ENCODE assay signal across 13 cellular contexts in genomic region chr12:72018036-72018435, GRCh38.
A peak's percentile ranks its signal among the peaks of the same experiment; 100 is the strongest.
DNase-seq lines count a peak whose midpoint lies in the region; ATAC-seq, FAIRE-seq and TF ChIP-seq lines count a peak whose summit lies in the region.
"Had no signal": no experiment of that assay in that cellular context is flagged by ENCODE, and none has a peak within 500 bp of the region (broad histone marks: within the 10 kb centered on the region; RNA-seq: fewer than 3 reads in every experiment).

No MANE protein-coding gene starts in this region.

- ATAC-seq in HG02938 (IDR thresholded peaks at IDR 0.05; ENCODE audit: unreplicated experiment): no peak

- TF ChIP-seq POLR2A in GM12891 (IDR thresholded peaks at IDR 0.05; ENCODE audit: low read depth, low read length): no peak

- peak; percentile 36 for DNase-seq in NCI-H2171 treated with DMSO at 0.1 percent for 48 hours (lab: John Stamatoyannopoulos, UW)
- DNase-seq in NCI-H2171 (lab: John Stamatoyannopoulos, UW): no peak
- peak; percentile 20 for DNase-seq in NCI-H446 treated with DMSO at 0.1 percent for 48 hours (lab: John Stamatoyannopoulos, UW)
- DNase-seq in cerebellar nuclear complex (lab: John Stamatoyannopoulos, UW): peak; percentile 45 to 79
- DNase-seq in GM12891 (ENCODE audit: insufficient read length, low spot score): no peak
- DNase-seq in globus pallidus (ENCODE audit: low spot score): no peak
- DNase-seq: BE2C; CD4-positive, alpha-beta memory T cell; DND-41; GF-D8 had no signal

- FAIRE-seq in GM12891 (lab: Jason Lieb, UNC): no peak
- FAIRE-seq: A204.1, H54 had no signal

TF ChIP-seq in GM12891, 5 proteins besides CTCF, POLR2A, EP300 and RAD21:
- TF ChIP-seq PAX5 (IDR thresholded peaks at IDR 0.05; ENCODE audit: insufficient read depth, low read length, severe bottlenecking): no peak
- TF ChIP-seq POLR2AphosphoS5 (IDR thresholded peaks at IDR 0.05; ENCODE audit: low read depth, low read length): no peak
- no peak for TF ChIP-seq TAF1 (IDR thresholded peaks at IDR 0.05; ENCODE audit: low read depth, low read length)
- no peak for TF ChIP-seq POU2F2 (IDR thresholded peaks at IDR 0.05; ENCODE audit: low read depth, low read length)
- no peak for TF ChIP-seq SPI1 (IDR thresholded peaks at IDR 0.05; ENCODE audit: low read depth, low read length)

Comparison
In these comparisons a context has a peak if more than half of its experiments do, and no peak if none do; other contexts are left out.
1. DNase-seq: peak in NCI-H2171 treated with DMSO at 0.1 percent for 48 hours (single experiment), NCI-H446 treated with DMSO at 0.1 percent for 48 hours (single experiment) and cerebellar nuclear complex (2 of 2); none in NCI-H2171 (single experiment), GM12891 (single experiment) and globus pallidus (single experiment).